In the genomic region with DNA sequence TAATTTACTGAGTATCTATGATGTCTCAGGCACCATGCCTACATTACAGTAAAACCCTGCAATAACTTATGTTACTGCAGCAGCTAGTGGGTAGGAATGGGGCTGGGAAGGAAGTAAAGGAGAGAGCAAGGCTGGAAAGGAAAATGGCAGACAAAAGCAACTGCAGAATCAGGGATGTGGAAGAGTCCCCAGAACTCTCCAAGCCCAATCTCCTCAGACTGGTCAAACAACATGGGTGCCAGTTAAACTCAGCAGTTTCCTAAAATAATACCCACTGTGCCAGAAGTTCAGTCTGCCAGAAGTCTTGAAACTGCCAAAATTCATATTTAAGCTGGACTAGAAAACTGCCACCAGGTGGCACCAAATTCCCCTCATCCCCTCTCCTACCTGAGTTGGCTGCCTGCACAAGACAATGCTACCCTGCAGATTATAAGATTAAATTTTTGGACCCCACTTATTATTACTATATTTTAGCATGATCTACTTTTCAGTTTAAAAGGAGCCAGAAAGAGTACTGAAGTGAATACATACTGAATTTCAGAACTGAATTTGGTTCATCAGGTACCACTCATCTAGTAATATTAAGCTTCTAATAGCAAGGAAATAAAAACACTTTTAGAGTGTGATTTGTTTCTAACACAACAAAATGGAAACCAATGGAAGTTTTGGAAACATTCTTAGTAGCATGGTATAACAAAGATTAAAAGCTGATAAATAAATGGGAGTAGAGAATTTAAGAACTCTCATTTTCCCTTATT, we compare ENCODE assay signal across 8 cellular contexts.
DNase-seq lines count a peak whose midpoint lies in the region; ATAC-seq and TF ChIP-seq lines count a peak whose summit lies in the region.

No MANE protein-coding gene starts in this region.

- no peaks in the 10 kb centered on the region for H3K79me2 ChIP-seq in SU-DHL-6 (ENCODE audit: insufficient read depth, low read length)

- H3K27me3 ChIP-seq in SU-DHL-6 (ENCODE audit: low read length) = no peaks in the 10 kb centered on the region

- no peak overlapping the region for H3K9ac ChIP-seq in SU-DHL-6 (ENCODE audit: low read length)

- no peaks in the 10 kb centered on the region for H3K9me3 ChIP-seq in SU-DHL-6 (ENCODE audit: insufficient read depth, low read length)

- H3K9me2 ChIP-seq in SU-DHL-6 (replicated peaks; ENCODE audit: insufficient read depth, low read length) = no peaks in the 10 kb centered on the region

- H2AFZ ChIP-seq in SU-DHL-6 (ENCODE audit: low read depth, low read length, severe bottlenecking) = no peak overlapping the region

- peaks cover 9% of the 10 kb centered on the region; the same call in 1 of the 2 replicates for H3F3A ChIP-seq in SU-DHL-6 (ENCODE audit: insufficient read depth)

- ATAC-seq in GM19035 (IDR thresholded peaks at IDR 0.05; ENCODE audit: unreplicated experiment) (peak; percentile 62), left ventricle myocardium superior (peak; percentile 74), sciatic nerve (peak; percentile 61), HG03457 (IDR thresholded peaks at IDR 0.05; ENCODE audit: unreplicated experiment) (no peak)

- intact Hi-C loops in left ventricle myocardium superior (cut with micrococcal nuclease) = loop anchor here (10.0 kb wide), 1 partner anchor 114 kb away; no protein-coding TSS in a partner anchor
- intact Hi-C loops in sciatic nerve (cut with DNase I) = no loop called here

- no peak overlapping the region for H3K4me2 ChIP-seq in SU-DHL-6 (ENCODE audit: low read depth, low read length, poor library complexity, severe bottlenecking)

- H3K36me3 ChIP-seq in SU-DHL-6 (ENCODE audit: low read length) = peaks cover 53% of the 10 kb centered on the region

- H3K4me3 ChIP-seq in SU-DHL-6 (ENCODE audit: insufficient read depth, low read length, poor library complexity, severe bottlenecking) = no peak overlapping the region

- peak; percentile 74 for TF ChIP-seq CTCF in SU-DHL-6 (IDR thresholded peaks at IDR 0.05; ENCODE audit: insufficient read depth, low read length, poor library complexity, severe bottlenecking)

- H4K20me1 ChIP-seq in SU-DHL-6 (ENCODE audit: low read depth, low read length) = no peaks in the 10 kb centered on the region

- no peak overlapping the region for H3K27ac ChIP-seq in SU-DHL-6 (ENCODE audit: low read depth, low read length)

- DNase-seq in AML-193 (lab: John Stamatoyannopoulos, UW) = peak; percentile 21 to 48
- DNase-seq in Kasumi-1 (lab: John Stamatoyannopoulos, UW) = peak; percentile 4 to 21
- DNase-seq in activated naive CD8-positive, alpha-beta T cell treated with anti-CD3 and anti-CD28 coated beads, Interleukin-2, amount 50 U/mL, for 16 hours (ENCODE audit: low read depth, low spot score) = peak; percentile 33
- peak; percentile 38 for DNase-seq in left ventricle myocardium superior
- peak; percentile 68 for DNase-seq in sciatic nerve (ENCODE audit: low spot score)

Comparison
In these comparisons a context has a peak if more than half of its experiments do, and no peak if none do; other contexts are left out.
1. DNase-seq: peak in every context shown above with its lines; median percentile 68 in sciatic nerve; 38 in left ventricle myocardium superior; 34 in AML-193; 33 in activated naive CD8-positive, alpha-beta T cell treated with anti-CD3 and anti-CD28 coated beads, Interleukin-2, amount 50 U/mL, for 16 hours; 12 in Kasumi-1.